In genomic region chr13:51942189-51942588, GRCh38 we compare ENCODE assay signal across 11 cellular contexts.
DNase-seq lines count a peak whose midpoint lies in the region; ATAC-seq lines count a peak whose summit lies in the region.
"Had no signal": no experiment of that assay in that cellular context is flagged by ENCODE, and none has a peak within 500 bp of the region (broad histone marks: within the 10 kb centered on the region; RNA-seq: fewer than 3 reads in every experiment).

No MANE protein-coding gene starts in this region.

- ATAC-seq in activated T-helper 17 cell treated with anti-CD3 and anti-CD28 coated beads, Interleukin-2, amount 50 U/mL, for 72 hours (replicated peaks) = peak; percentile 75
- no peak for ATAC-seq in stimulated activated effector memory CD8-positive, alpha-beta T cell treated with anti-CD3 and anti-CD28 coated beads, Interleukin-12 subunit alpha, Interleukin-12 subunit beta, amount 100 ng/mL, for 72 hours
- ATAC-seq in HG03521 (IDR thresholded peaks at IDR 0.05; ENCODE audit: unreplicated experiment) (no peak), HG03139 (IDR thresholded peaks at IDR 0.05; ENCODE audit: unreplicated experiment) (no peak)

- peak overlapping the region; percentile 10 for H3K4me3 Mint-ChIP-seq in activated naive CD8-positive, alpha-beta T cell
- H3K4me3 Mint-ChIP-seq in activated naive CD8-positive, alpha-beta T cell treated with anti-CD3 and anti-CD28 coated beads for 36 hours = no peak overlapping the region
- peak overlapping the region; percentile 73 for H3K4me3 Mint-ChIP-seq in activated T-helper 17 cell treated with anti-CD3 and anti-CD28 coated beads, Interleukin-2, amount 50 U/mL, for 72 hours
- no peak overlapping the region for H3K4me3 Mint-ChIP-seq in stimulated activated effector memory CD8-positive, alpha-beta T cell treated with anti-CD3 and anti-CD28 coated beads, Interleukin-12 subunit alpha, Interleukin-12 subunit beta, amount 100 ng/mL, for 72 hours

- no peaks in the 10 kb centered on the region for H3K9me3 Mint-ChIP-seq in activated naive CD8-positive, alpha-beta T cell (ENCODE audit: low read depth)
- H3K9me3 Mint-ChIP-seq in activated naive CD8-positive, alpha-beta T cell treated with anti-CD3 and anti-CD28 coated beads for 36 hours = no peaks in the 10 kb centered on the region
- no peaks in the 10 kb centered on the region for H3K9me3 Mint-ChIP-seq in activated T-helper 17 cell treated with anti-CD3 and anti-CD28 coated beads, Interleukin-2, amount 50 U/mL, for 72 hours
- no peaks in the 10 kb centered on the region for H3K9me3 Mint-ChIP-seq in stimulated activated effector memory CD8-positive, alpha-beta T cell treated with anti-CD3 and anti-CD28 coated beads, Interleukin-12 subunit alpha, Interleukin-12 subunit beta, amount 100 ng/mL, for 72 hours

- DNase-seq in activated naive CD8-positive, alpha-beta T cell treated with anti-CD3 and anti-CD28 coated beads for 36 hours = no peak
- peak; percentile 34 for DNase-seq in NCI-H2107 treated with DMSO at 0.1 percent for 48 hours (lab: John Stamatoyannopoulos, UW; ENCODE audit: unreplicated experiment)
- DNase-seq in stimulated activated effector memory CD8-positive, alpha-beta T cell treated with anti-CD3 and anti-CD28 coated beads, Interleukin-12 subunit alpha, Interleukin-12 subunit beta, amount 100 ng/mL, for 72 hours (ENCODE audit: low spot score in 2 of 2) = no peak
- DNase-seq: BE2C, testis had no signal

- peaks cover 43% of the 10 kb centered on the region for H3K4me1 ChIP-seq in mucosa of stomach (ENCODE audit: control insufficient read depth, insufficient read depth, low read length)
- H3K4me1 ChIP-seq: BE2C, parathyroid adenoma, testis had no signal

- H3K9ac ChIP-seq in mucosa of stomach (ENCODE audit: low read length) = peak overlapping the region; percentile 58
- H3K9ac ChIP-seq: parathyroid adenoma had no signal

- H3K4me1 Mint-ChIP-seq in activated naive CD8-positive, alpha-beta T cell (ENCODE audit: low read depth) = peaks cover 42% of the 10 kb centered on the region
- peaks cover 30% of the 10 kb centered on the region for H3K4me1 Mint-ChIP-seq in activated naive CD8-positive, alpha-beta T cell treated with anti-CD3 and anti-CD28 coated beads for 36 hours
- peaks cover 35% of the 10 kb centered on the region for H3K4me1 Mint-ChIP-seq in activated T-helper 17 cell treated with anti-CD3 and anti-CD28 coated beads, Interleukin-2, amount 50 U/mL, for 72 hours
- H3K4me1 Mint-ChIP-seq in stimulated activated effector memory CD8-positive, alpha-beta T cell treated with anti-CD3 and anti-CD28 coated beads, Interleukin-12 subunit alpha, Interleukin-12 subunit beta, amount 100 ng/mL, for 72 hours = peaks cover 25% of the 10 kb centered on the region

- peak overlapping the region; percentile 37 for H3K27ac Mint-ChIP-seq in activated naive CD8-positive, alpha-beta T cell
- H3K27ac Mint-ChIP-seq in activated naive CD8-positive, alpha-beta T cell treated with anti-CD3 and anti-CD28 coated beads for 36 hours = no peak overlapping the region
- H3K27ac Mint-ChIP-seq in activated T-helper 17 cell treated with anti-CD3 and anti-CD28 coated beads, Interleukin-2, amount 50 U/mL, for 72 hours = peak overlapping the region; percentile 63
- H3K27ac Mint-ChIP-seq in stimulated activated effector memory CD8-positive, alpha-beta T cell treated with anti-CD3 and anti-CD28 coated beads, Interleukin-12 subunit alpha, Interleukin-12 subunit beta, amount 100 ng/mL, for 72 hours = no peak overlapping the region

- no peaks in the 10 kb centered on the region for H3K27me3 ChIP-seq in mucosa of stomach (ENCODE audit: control insufficient read depth, insufficient read depth, low read length)
- H3K27me3 ChIP-seq: BE2C, testis had no signal

- peak overlapping the region; percentile 14 for H3K4me3 ChIP-seq in mucosa of stomach (ENCODE audit: low read length)
- H3K4me3 ChIP-seq: testis had no signal

- peaks cover 12% of the 10 kb centered on the region for H3K36me3 ChIP-seq in mucosa of stomach (ENCODE audit: control insufficient read depth, insufficient read depth, low read length)
- H3K36me3 ChIP-seq: BE2C had no signal

- no peaks in the 10 kb centered on the region for H3K27me3 Mint-ChIP-seq in activated naive CD8-positive, alpha-beta T cell
- peaks cover 4% of the 10 kb centered on the region for H3K27me3 Mint-ChIP-seq in activated naive CD8-positive, alpha-beta T cell treated with anti-CD3 and anti-CD28 coated beads for 36 hours
- no peaks in the 10 kb centered on the region for H3K27me3 Mint-ChIP-seq in activated T-helper 17 cell treated with anti-CD3 and anti-CD28 coated beads, Interleukin-2, amount 50 U/mL, for 72 hours

- no peaks in the 10 kb centered on the region for H3K36me3 Mint-ChIP-seq in activated naive CD8-positive, alpha-beta T cell
- H3K36me3 Mint-ChIP-seq in activated naive CD8-positive, alpha-beta T cell treated with anti-CD3 and anti-CD28 coated beads for 36 hours = no peaks in the 10 kb centered on the region
- no peaks in the 10 kb centered on the region for H3K36me3 Mint-ChIP-seq in activated T-helper 17 cell treated with anti-CD3 and anti-CD28 coated beads, Interleukin-2, amount 50 U/mL, for 72 hours (ENCODE audit: low read depth)
- H3K36me3 Mint-ChIP-seq in stimulated activated effector memory CD8-positive, alpha-beta T cell treated with anti-CD3 and anti-CD28 coated beads, Interleukin-12 subunit alpha, Interleukin-12 subunit beta, amount 100 ng/mL, for 72 hours = no peaks in the 10 kb centered on the region

- H3K9me3 ChIP-seq in mucosa of stomach (ENCODE audit: control insufficient read depth, low read length) = no peaks in the 10 kb centered on the region
- H3K9me3 ChIP-seq: BE2C, testis had no signal

Comparison
In these comparisons a context has a peak if more than half of its experiments do, and no peak if none do; other contexts are left out.
1. H3K27ac Mint-ChIP-seq: peak in activated naive CD8-positive, alpha-beta T cell (single experiment) and activated T-helper 17 cell treated with anti-CD3 and anti-CD28 coated beads, Interleukin-2, amount 50 U/mL, for 72 hours (single experiment); none in activated naive CD8-positive, alpha-beta T cell treated with anti-CD3 and anti-CD28 coated beads for 36 hours (single experiment) and stimulated activated effector memory CD8-positive, alpha-beta T cell treated with anti-CD3 and anti-CD28 coated beads, Interleukin-12 subunit alpha, Interleukin-12 subunit beta, amount 100 ng/mL, for 72 hours (single experiment).
2. H3K4me3 Mint-ChIP-seq: peak in activated naive CD8-positive, alpha-beta T cell (single experiment) and activated T-helper 17 cell treated with anti-CD3 and anti-CD28 coated beads, Interleukin-2, amount 50 U/mL, for 72 hours (single experiment); none in activated naive CD8-positive, alpha-beta T cell treated with anti-CD3 and anti-CD28 coated beads for 36 hours (single experiment) and stimulated activated effector memory CD8-positive, alpha-beta T cell treated with anti-CD3 and anti-CD28 coated beads, Interleukin-12 subunit alpha, Interleukin-12 subunit beta, amount 100 ng/mL, for 72 hours (single experiment).